9 cellular contexts compared by ENCODE assay signal in genomic region chr3:58035512-58035867, GRCh38. TPM values are rescaled to one million over a fixed set of nuclear protein-coding genes. Genes with fewer than 3 reads are reported as not detected.
DNase-seq lines count a peak whose midpoint lies in the region; ATAC-seq, FAIRE-seq and TF ChIP-seq lines count a peak whose summit lies in the region.
"Had no signal": no experiment of that assay in that cellular context is flagged by ENCODE, and none has a peak within 500 bp of the region (broad histone marks: within the 10 kb centered on the region; RNA-seq: fewer than 3 reads in every experiment).

No MANE protein-coding gene starts in this region.

- no peaks in the 10 kb centered on the region for H3K9me3 ChIP-seq in PC-3 (ENCODE audit: low read length)
- no peaks in the 10 kb centered on the region for H3K9me3 ChIP-seq in H1 (ENCODE audit: insufficient read depth in 2 of 2, low read depth in 1 of 2, low read length in 1 of 2)
- H3K9me3 ChIP-seq: SJSA1 had no signal

- TF ChIP-seq EP300 in H1 (IDR thresholded peaks at IDR 0.05; ENCODE audit: borderline replicate concordance in 1 of 2, low read depth in 2 of 2, low read length in 2 of 2): no peak

- H3K79me2 ChIP-seq in PC-3 (ENCODE audit: low read length) (peaks cover 100% of the 10 kb centered on the region), H1 (ENCODE audit: control insufficient read depth in 1 of 2, insufficient read depth in 2 of 2, low read length in 2 of 2) (peaks cover 0 to 90% of the 10 kb centered on the region in 2 experiments; a peak in 2 of 4 replicates)

- H2BK15ac ChIP-seq in H1 (ENCODE audit: low read length): 0 out of 2 replicates have a peak overlapping the region, but pooled peaks have one; percentile 97

- H3K23ac ChIP-seq in H1 (ENCODE audit: insufficient read length): no peak overlapping the region

- no peak overlapping the region for H3K4me3 ChIP-seq in PC-3 (ENCODE audit: low read length)
- H3K4me3 ChIP-seq in H1 (ENCODE audit: extremely low read depth in 1 of 4, insufficient read depth in 2 of 4, low read depth in 3 of 4, low read length in 4 of 4): no peak overlapping the region
- H3K4me3 ChIP-seq in rectal smooth muscle tissue (ENCODE audit: low read length): peak overlapping the region; percentile 37
- H3K4me3 ChIP-seq: SJSA1 had no signal

- no peak overlapping the region for H4K8ac ChIP-seq in H1 (ENCODE audit: extremely low read depth, insufficient read depth, low read length)

- peak overlapping the region; percentile 71; the same call in 1 of the 2 replicates for H2BK5ac ChIP-seq in H1 (ENCODE audit: low read depth, low read length)

- H3K36me3 ChIP-seq in PC-3 (ENCODE audit: low read depth, low read length): peaks cover 14% of the 10 kb centered on the region; the same call in 1 of the 2 replicates
- no peaks in the 10 kb centered on the region for H3K36me3 ChIP-seq in H1 (ENCODE audit: control insufficient read depth in 2 of 4, insufficient read depth in 4 of 4, low read length in 3 of 4)
- no peaks in the 10 kb centered on the region for H3K36me3 ChIP-seq in rectal smooth muscle tissue (ENCODE audit: control insufficient read depth, insufficient read depth, low read length)

- H2BK12ac ChIP-seq in H1 (ENCODE audit: low read depth, low read length): no peak overlapping the region

- H3K27ac ChIP-seq in PC-3 (ENCODE audit: low read length): peak overlapping the region; percentile 75
- H3K27ac ChIP-seq in H1 (ENCODE audit: low read depth, low read length): peak overlapping the region; percentile 51; the same call in 1 of the 2 replicates
- peak overlapping the region; percentile 46 for H3K27ac ChIP-seq in rectal smooth muscle tissue (ENCODE audit: low read depth, low read length)
- H3K27ac ChIP-seq: SJSA1 had no signal

- H4K20me1 ChIP-seq in PC-3 (ENCODE audit: low read length): peaks cover 64% of the 10 kb centered on the region
- peaks cover 0 to 2% of the 10 kb centered on the region in 2 experiments for H4K20me1 ChIP-seq in H1 (replicated peaks in 1 of 2; ENCODE audit: control insufficient read depth in 1 of 2, insufficient read depth in 2 of 2, low read length in 2 of 2)

- BruUV-seq in PC-3 (replicated peaks; lab: Mats Ljungman, UMichigan): TSS peak; percentile 2

- CTCF ChIA-PET in PC-3 (lab: Charles Lee): interaction anchor here (1.0 kb wide), 1 partner anchor 9 kb away, joined by 4 read pairs; no protein-coding TSS in a partner anchor
- CTCF ChIA-PET in H1 (lab: Charles Lee; ENCODE audit: partially characterized antibody): interaction anchor here (0.8 to 1.5 kb wide), 6 partner anchors 10 to 142 kb away, joined by 3 to 4 read pairs (median 4); no protein-coding TSS in a partner anchor

- H3K9me2 ChIP-seq in PC-3 (replicated peaks; ENCODE audit: low read length): no peaks in the 10 kb centered on the region

- no peak overlapping the region for H3K56ac ChIP-seq in H1 (replicated peaks; ENCODE audit: insufficient read length, low read depth, low read length)

- H3K23me2 ChIP-seq in H1 (ENCODE audit: low read depth, low read length): no peaks in the 10 kb centered on the region

- peaks cover 6% of the 10 kb centered on the region for H3F3A ChIP-seq in PC-3 (ENCODE audit: low read length, unreplicated experiment)

- DNase-seq in EH (ENCODE audit: low read depth) (peak; percentile 80), PC-3 (no peak), H1 (ENCODE audit: low read depth in 1 of 2, low spot score in 2 of 2) (no peak), Right ventricle myocardium inferior (ENCODE audit: missing footprints) (no peak), GM12892 (ENCODE audit: insufficient read length) (no peak)

- no peak overlapping the region for H2BK120ac ChIP-seq in H1 (replicated peaks; ENCODE audit: low read depth, low read length)

- no peak overlapping the region for H3K14ac ChIP-seq in H1 (ENCODE audit: insufficient read length)

- no peak for TF ChIP-seq POLR2A in H1 (IDR thresholded peaks at IDR 0.05; ENCODE audit: control extremely low read depth in 1 of 2, low read depth in 2 of 2, low read length in 2 of 2)
- TF ChIP-seq POLR2A in GM12892 (IDR thresholded peaks at IDR 0.05; ENCODE audit: low read depth, low read length): no peak

- H3K9ac ChIP-seq in PC-3 (ENCODE audit: low read length) (no peak overlapping the region), H1 (replicated peaks in 1 of 4; ENCODE audit: extremely low read depth in 1 of 4, low read depth in 3 of 4, low read length in 3 of 4) (0 out of 7 replicates have a peak overlapping the region, but pooled peaks of 1 of the 4 experiments have one; percentile 10), rectal smooth muscle tissue (ENCODE audit: low read length) (no peak overlapping the region)

- TF ChIP-seq CTCF in PC-3 (conservative IDR thresholded peaks at IDR 0.05; ENCODE audit: low read depth, low read length) (no peak), H1 (IDR thresholded peaks at IDR 0.05; ENCODE audit: control extremely low read depth in 1 of 3, insufficient read depth in 1 of 3, low read depth in 1 of 3, low read length in 3 of 3) (no peak)

- H3K4me2 ChIP-seq in PC-3 (ENCODE audit: low read length) (peak overlapping the region; percentile 13; the same call in 1 of the 2 replicates), H1 (ENCODE audit: insufficient read depth in 1 of 2, low read depth in 2 of 2, low read length in 2 of 2) (peak overlapping the region in 1 of 2 experiments; percentile 47; a peak in 2 of 4 replicates)

- WGBS in H1 (ENCODE audit: extremely low coverage in 1 of 2, insufficient coverage in 1 of 2, insufficient read length in 1 of 2, insufficient replicate concordance in 2 of 2, low coverage in 1 of 2, low lambda C conversion rate in 2 of 2, missing lambda C conversion rate in 1 of 2), 2 experiments: 87% methylated on average over 5 of the region's 5 CpGs; no CpG with 5 or more reads in 1 of the 2 experiments

- H4K91ac ChIP-seq in H1 (replicated peaks; ENCODE audit: insufficient read length, low read length): no peak overlapping the region

- intact Hi-C loops in PC-3 (cut with micrococcal nuclease): no loop called here
- intact Hi-C loops in Right ventricle myocardium inferior (cut with DNase I): no loop called here

- H3K4ac ChIP-seq in H1 (replicated peaks; ENCODE audit: insufficient read length, low read depth, low read length): no peak overlapping the region

- no peak overlapping the region for H2BK20ac ChIP-seq in H1 (ENCODE audit: low read length)

- ATAC-seq in PC-3 (peak; percentile 3), HG03108 (IDR thresholded peaks at IDR 0.05; ENCODE audit: unreplicated experiment) (no peak), HG02884 (IDR thresholded peaks at IDR 0.05; ENCODE audit: unreplicated experiment) (no peak), Right ventricle myocardium inferior (no peak)

- H3K4me1 ChIP-seq in PC-3 (ENCODE audit: insufficient read depth, low read length) (peaks cover 59% of the 10 kb centered on the region), H1 (replicated peaks in 1 of 4; ENCODE audit: control insufficient read depth in 3 of 4, insufficient read depth in 4 of 4, low read length in 3 of 4) (peaks cover 21 to 38% (median 34%) of the 10 kb centered on the region in 4 experiments), rectal smooth muscle tissue (ENCODE audit: control insufficient read depth, insufficient read depth, low read length) (peaks cover 17% of the 10 kb centered on the region)

- POLR2A ChIA-PET in PC-3 (lab: Charles Lee; ENCODE audit: unreplicated experiment): interaction anchor here (0.6 kb wide), 2 partner anchors 66 to 566 kb away, joined by 3 read pairs; no protein-coding TSS in a partner anchor
- POLR2A ChIA-PET in H1 (lab: Charles Lee; ENCODE audit: partially characterized antibody): interaction anchor here (1.1 to 1.9 kb wide), 5 partner anchors 14 to 33 kb away, joined by 3 to 6 read pairs (median 4); no protein-coding TSS in a partner anchor

- H3K27me3 ChIP-seq in PC-3 (ENCODE audit: low read length) (no peaks in the 10 kb centered on the region), H1 (replicated peaks in 1 of 4; ENCODE audit: control insufficient read depth in 3 of 4, extremely low read depth in 1 of 4, insufficient read depth in 3 of 4, low read length in 3 of 4) (no peaks in the 10 kb centered on the region), rectal smooth muscle tissue (ENCODE audit: control insufficient read depth, insufficient read depth, low read length) (no peaks in the 10 kb centered on the region)
- H3K27me3 ChIP-seq: SJSA1 had no signal

- H3K79me1 ChIP-seq in H1 (ENCODE audit: low read depth, low read length): peaks cover 10% of the 10 kb centered on the region

- no peak for TF ChIP-seq RAD21 in H1 (IDR thresholded peaks at IDR 0.05 in 1 of 2, conservative IDR thresholded peaks at IDR 0.05 in 1 of 2; ENCODE audit: low read depth in 2 of 2, low read length in 2 of 2)

- H4K5ac ChIP-seq in H1 (ENCODE audit: insufficient read length, low read depth, low read length): no peak overlapping the region

- no peak overlapping the region; the same call in 1 of the 2 replicates for H3K18ac ChIP-seq in H1 (ENCODE audit: extremely low read depth, low read length)

- FAIRE-seq in H1 (lab: Jason Lieb, UNC) (no peak), GM12892 (lab: Jason Lieb, UNC) (no peak)

- H2AFZ ChIP-seq in PC-3 (ENCODE audit: low read length) (no peak overlapping the region), H1 (ENCODE audit: low read length) (no peak overlapping the region)

- no peak overlapping the region for H2AK5ac ChIP-seq in H1 (ENCODE audit: low read depth, low read length)

TF ChIP-seq in H1, 55 proteins besides CTCF, POLR2A, EP300 and RAD21 (continues in another document):
- no peak for TF ChIP-seq RFX5 (IDR thresholded peaks at IDR 0.05; ENCODE audit: borderline replicate concordance, low read depth, low read length)
- no peak for TF ChIP-seq ASH2L (IDR thresholded peaks at IDR 0.05; ENCODE audit: low read length)
- TF ChIP-seq BACH1 (IDR thresholded peaks at IDR 0.05; ENCODE audit: low read length): no peak

RNA-seq across cellular contexts. Expression of gene FLNB, which starts 27.3 kb away (rescaled TPM):
- total RNA-seq in PC-3 (2014; rRNA removed) (505 and 546 TPM in 2 replicates), Right ventricle myocardium inferior (32.1 TPM)
- total RNA-seq in H1 (2021; fragmentation: NEBNext Ultra II Directional; extraction: Animal tissue kit (Norgen Biotek cat#: 25700)): 118 and 122 TPM in 2 replicates
- polyA plus RNA-seq in H1 (2011; rRNA removed): 72.2 and 72.3 TPM in 2 replicates
- 53.0 TPM for polyA plus RNA-seq in H1 (2011; cell fraction: cytosol; rRNA removed)
- 599 TPM for polyA plus RNA-seq in H1 (2011; cell fraction: nucleus; rRNA removed)
- polyA plus RNA-seq in H1 (2012, experiment 1 of 2): 82.4 to 123 TPM (median 108 TPM) in 4 replicates
- polyA plus RNA-seq in H1 (2012, experiment 2 of 2): 47.2 TPM
- polyA plus RNA-seq in H1 (2013, experiment 1 of 2): 96.1 TPM
- polyA plus RNA-seq in H1 (2013, experiment 2 of 2): 85.9 TPM
- 249 and 262 TPM in 2 replicates for polyA minus RNA-seq in H1 (2011; rRNA and poly(A)+ RNA removed)
- 121 TPM for polyA minus RNA-seq in H1 (2011; cell fraction: cytosol; rRNA and poly(A)+ RNA removed)
- polyA minus RNA-seq in H1 (2011; cell fraction: nucleus; rRNA and poly(A)+ RNA removed): 391 TPM
- 20.4 TPM for polyA plus RNA-seq in GM12892 (2012; ENCODE audit: missing spikeins)
